ENCODE assay signal across 7 cellular contexts in the genomic region with DNA sequence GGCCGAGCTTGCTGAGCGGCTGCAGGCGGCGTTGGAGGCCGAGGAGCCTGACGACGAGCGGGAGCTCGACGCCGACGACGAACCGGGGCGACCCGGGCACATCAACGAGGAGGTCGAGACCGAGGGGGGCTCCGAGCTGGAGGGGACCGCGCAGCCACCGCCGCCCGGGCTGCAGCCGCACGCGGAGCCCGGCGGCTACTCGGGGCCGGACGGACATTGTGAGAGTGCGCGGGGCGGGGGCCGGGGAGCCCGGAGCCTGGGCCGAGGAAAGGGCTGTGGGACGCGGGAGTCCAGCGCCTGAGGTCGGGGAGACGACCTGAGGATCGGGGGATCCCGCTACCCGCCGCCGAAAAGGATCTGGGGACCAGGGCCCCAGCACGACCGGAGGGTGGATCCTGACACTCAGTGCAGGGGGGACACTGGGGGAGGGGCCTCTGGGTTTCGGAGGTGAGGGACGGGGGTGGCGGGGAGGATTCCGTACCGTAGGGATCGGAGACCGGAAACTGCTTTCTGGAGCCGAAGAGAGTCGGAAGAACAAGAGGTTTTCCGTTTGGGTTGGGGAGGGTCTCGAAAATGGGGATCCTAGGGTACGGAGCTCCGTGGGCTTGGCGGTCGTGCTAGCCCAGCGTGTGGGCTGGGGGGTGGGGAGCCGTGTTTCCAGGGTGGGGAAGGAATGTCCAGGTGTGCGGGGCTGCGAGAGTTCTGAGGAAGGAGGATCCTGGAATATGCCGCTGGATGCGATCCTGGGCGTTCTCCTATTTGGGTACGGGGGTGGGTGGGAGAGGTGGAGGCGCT. TPM values are rescaled to one million over a fixed set of nuclear protein-coding genes. Genes with fewer than 3 reads are reported as not detected.
DNase-seq lines count a peak whose midpoint lies in the region; ATAC-seq, FAIRE-seq and TF ChIP-seq lines count a peak whose summit lies in the region.

No MANE protein-coding gene starts in this region.

- peaks cover 51% of the 10 kb centered on the region for H4K20me1 ChIP-seq in Loucy (ENCODE audit: insufficient read depth, low read length, poor library complexity, severe bottlenecking)

- FAIRE-seq in GM12891 (lab: Jason Lieb, UNC), result no peak

- CTCF ChIA-PET in activated CD4-positive, alpha-beta T cell treated with anti-CD3 and anti-CD28 coated beads for 36 hours (lab: Charles Lee), result interaction anchor here (1.0 to 7.7 kb wide), 9 partner anchors 8 to 487 kb away, joined by 3 to 73 read pairs (median 7); partner anchors contain the start of gene RAB4B

- H3K27ac Mint-ChIP-seq in activated CD4-positive, alpha-beta T cell treated with anti-CD3 and anti-CD28 coated beads for 36 hours, result peak overlapping the region; percentile 100

- no peaks in the 10 kb centered on the region for H3K27me3 Mint-ChIP-seq in activated CD4-positive, alpha-beta T cell treated with anti-CD3 and anti-CD28 coated beads for 36 hours

- peaks cover 36% of the 10 kb centered on the region for H3K36me3 Mint-ChIP-seq in activated CD4-positive, alpha-beta T cell treated with anti-CD3 and anti-CD28 coated beads for 36 hours (ENCODE audit: low read depth)

- H3K4me1 Mint-ChIP-seq in activated CD4-positive, alpha-beta T cell treated with anti-CD3 and anti-CD28 coated beads for 36 hours, result peaks cover 34% of the 10 kb centered on the region

- H3K4me3 Mint-ChIP-seq in activated CD4-positive, alpha-beta T cell treated with anti-CD3 and anti-CD28 coated beads for 36 hours, result peak overlapping the region; percentile 95

- H3K9ac ChIP-seq in Loucy (ENCODE audit: low read depth, low read length, poor library complexity, severe bottlenecking), result peak overlapping the region; percentile 99

- POLR2A ChIA-PET in activated CD4-positive, alpha-beta T cell treated with anti-CD3 and anti-CD28 coated beads for 36 hours (lab: Charles Lee), result interaction anchor here (0.9 to 3.4 kb wide), 11 partner anchors 33 to 487 kb away, joined by 3 to 35 read pairs (median 11); partner anchors contain the start of genes B9D2, CCDC97, DMAC2 and RAB4B

- TF ChIP-seq CTCF in Loucy (conservative IDR thresholded peaks at IDR 0.05; ENCODE audit: low read length) (no peak), coronary artery (IDR thresholded peaks at IDR 0.05) (no peak), lower lobe of right lung (IDR thresholded peaks at IDR 0.05) (no peak)

- H3K27me3 ChIP-seq in Loucy (ENCODE audit: insufficient read depth, low read length, poor library complexity, severe bottlenecking) (peaks cover 10% of the 10 kb centered on the region), lower lobe of right lung (ENCODE audit: low read depth) (no peaks in the 10 kb centered on the region)

- DNase-seq in GM12891 (ENCODE audit: insufficient read length, low spot score), result peak; percentile 48
- peak; percentile 79 for DNase-seq in activated CD4-positive, alpha-beta T cell treated with anti-CD3 and anti-CD28 coated beads for 36 hours
- peak; percentile 81 for DNase-seq in coronary artery (ENCODE audit: low spot score)
- peak; percentile 75 for DNase-seq in lower lobe of right lung
- DNase-seq in stimulated activated CD8-positive, alpha-beta memory T cell treated with anti-CD3 and anti-CD28 coated beads, Interleukin-15, amount 100 ng/mL, for 1 hour (ENCODE audit: low read depth), result peak; percentile 13

- H3K4me2 ChIP-seq in Loucy (ENCODE audit: low read depth, low read length, poor library complexity, severe bottlenecking), result peak overlapping the region; percentile 97

- H2AFZ ChIP-seq in Loucy (ENCODE audit: low read length), result peak overlapping the region; percentile 9; the same call in 1 of the 2 replicates

- no peaks in the 10 kb centered on the region; the same call in 1 of the 2 replicates for H3F3A ChIP-seq in Loucy (ENCODE audit: low read depth)

- H3K4me1 ChIP-seq in Loucy (ENCODE audit: insufficient read depth, low read length, poor library complexity, severe bottlenecking), result peaks cover 29% of the 10 kb centered on the region
- H3K4me1 ChIP-seq in lower lobe of right lung, result peaks cover 37% of the 10 kb centered on the region

- H3K9me2 ChIP-seq in Loucy (replicated peaks; ENCODE audit: low read depth, low read length), result no peaks in the 10 kb centered on the region

- H3K4me3 ChIP-seq in Loucy (ENCODE audit: low read length, poor library complexity, severe bottlenecking) (peak overlapping the region; percentile 98), coronary artery (peak overlapping the region; percentile 90), lower lobe of right lung (peak overlapping the region; percentile 96)

- H3K9me3 ChIP-seq in Loucy (ENCODE audit: insufficient read depth, low read depth, low read length), result no peaks in the 10 kb centered on the region
- H3K9me3 ChIP-seq in lower lobe of right lung, result no peaks in the 10 kb centered on the region

- TF ChIP-seq POLR2A in GM12891 (IDR thresholded peaks at IDR 0.05; ENCODE audit: low read depth, low read length), result peak; percentile 81

- intact Hi-C loops in activated CD4-positive, alpha-beta T cell treated with anti-CD3 and anti-CD28 coated beads for 36 hours (cut with DNase I, micrococcal nuclease), result loop anchor here (1.0 to 5.0 kb wide), 15 partner anchors 63 to 1018 kb away; partner anchors contain the start of genes BCKDHA (in 2 of the 2), EXOSC5 (in 2 of the 2), ACTMAP (in 1 of the 2) and C19orf47 (in 1 of the 2)
- intact Hi-C loops in lower lobe of right lung (cut with DNase I), result no loop called here

- peak overlapping the region; percentile 98 to 100 for H3K27ac ChIP-seq in coronary artery
- peak overlapping the region; percentile 100 for H3K27ac ChIP-seq in lower lobe of right lung

- no peak for ATAC-seq in activated CD4-positive, alpha-beta T cell treated with anti-CD3 and anti-CD28 coated beads for 36 hours
- ATAC-seq in lower lobe of right lung (peak; percentile 4 to 15), GM21390 (IDR thresholded peaks at IDR 0.05; ENCODE audit: unreplicated experiment) (no peak)

- no peaks in the 10 kb centered on the region for H3K9me3 Mint-ChIP-seq in activated CD4-positive, alpha-beta T cell treated with anti-CD3 and anti-CD28 coated beads for 36 hours (ENCODE audit: low read depth)

- H3K36me3 ChIP-seq in Loucy (ENCODE audit: insufficient read depth, low read length), result peaks cover 22% of the 10 kb centered on the region
- H3K36me3 ChIP-seq in lower lobe of right lung, result peaks cover 25% of the 10 kb centered on the region

- peaks cover 63% of the 10 kb centered on the region for H3K79me2 ChIP-seq in Loucy (ENCODE audit: insufficient read depth, low read length)

TF ChIP-seq in GM12891, 5 proteins besides CTCF, POLR2A, EP300 and RAD21:
- TF ChIP-seq SPI1 (IDR thresholded peaks at IDR 0.05; ENCODE audit: low read depth, low read length) (no peak), POU2F2 (IDR thresholded peaks at IDR 0.05; ENCODE audit: low read depth, low read length) (0 out of 2 replicates have a peak, but pooled peaks have one; percentile 15), PAX5 (IDR thresholded peaks at IDR 0.05; ENCODE audit: insufficient read depth, low read length, severe bottlenecking) (no peak), TAF1 (IDR thresholded peaks at IDR 0.05; ENCODE audit: low read depth, low read length) (peak; percentile 60), POLR2AphosphoS5 (IDR thresholded peaks at IDR 0.05; ENCODE audit: low read depth, low read length) (peak; percentile 62)

RNA-seq across cellular contexts. Expression of gene HNRNPUL1, which starts 0.6 kb away (rescaled TPM):
- 117 TPM for polyA plus RNA-seq in GM12891 (2012; ENCODE audit: low read depth, missing spikeins)
- 100 to 1,000 TPM; 263 to 312 TPM for total RNA-seq in activated CD4-positive, alpha-beta T cell treated with anti-CD3 and anti-CD28 coated beads for 36 hours
- 191 TPM for total RNA-seq in lower lobe of right lung

RNA-seq across cellular contexts. Expression of gene CCDC97, which starts 45.2 kb away (rescaled TPM):
- polyA plus RNA-seq in GM12891 (2012; ENCODE audit: low read depth, missing spikeins), result 23.5 TPM
- total RNA-seq in activated CD4-positive, alpha-beta T cell treated with anti-CD3 and anti-CD28 coated beads for 36 hours, result 10 to 100 TPM; 21.2 to 21.4 TPM
- total RNA-seq in lower lobe of right lung, result 30.3 TPM

RNA-seq across cellular contexts. Expression of gene AXL, which starts 45.8 kb away (rescaled TPM):
- 0.44 TPM for polyA plus RNA-seq in GM12891 (2012; ENCODE audit: low read depth, missing spikeins)
- total RNA-seq in activated CD4-positive, alpha-beta T cell treated with anti-CD3 and anti-CD28 coated beads for 36 hours, result under 1 TPM; 0.28 to 0.50 TPM
- 92.7 TPM for total RNA-seq in lower lobe of right lung

Comparison
In these comparisons a context has a peak if more than half of its experiments do, and no peak if none do; other contexts are left out.
1. DNase-seq: peak in every context shown above with its lines; median percentile 81 in coronary artery; 79 in activated CD4-positive, alpha-beta T cell treated with anti-CD3 and anti-CD28 coated beads for 36 hours; 75 in lower lobe of right lung; 48 in GM12891; 13 in stimulated activated CD8-positive, alpha-beta memory T cell treated with anti-CD3 and anti-CD28 coated beads, Interleukin-15, amount 100 ng/mL, for 1 hour.
2. ATAC-seq: peak in lower lobe of right lung (2 of 2); none in activated CD4-positive, alpha-beta T cell treated with anti-CD3 and anti-CD28 coated beads for 36 hours (single experiment) and GM21390 (single experiment).
3. RNA of gene AXL, which starts 45.8 kb away (total RNA-seq): 92.7 TPM in lower lobe of right lung (single experiment); 0.28 to 0.50 TPM in activated CD4-positive, alpha-beta T cell treated with anti-CD3 and anti-CD28 coated beads for 36 hours; every median in the first group is over 10 times any median in the second.
4. Peak in every context shown above with its lines, with median percentiles within 50 percentile points of each other: H3K4me3 ChIP-seq.